ENCODE assay signal across 1 cellular context in the genomic region with DNA sequence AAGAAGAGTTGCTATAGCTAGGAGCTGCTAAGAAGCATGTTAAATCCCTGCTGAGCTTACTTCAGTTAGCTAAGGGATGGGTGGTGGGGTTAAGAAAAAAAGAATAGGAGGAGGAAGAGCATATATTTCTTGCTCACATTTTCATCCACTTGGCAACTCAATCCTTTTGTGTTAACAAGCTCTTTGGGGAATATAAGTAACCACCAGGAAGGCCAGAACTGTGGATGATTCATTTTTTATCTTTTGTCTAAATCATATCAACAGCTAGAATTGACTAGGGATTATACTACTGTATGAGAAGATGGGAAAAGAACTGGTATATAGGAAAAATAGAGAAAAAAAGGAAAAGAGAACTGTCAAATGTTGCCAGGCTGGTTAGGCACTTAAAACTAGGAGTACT.
TF ChIP-seq lines count a peak whose summit lies in the region.

No MANE protein-coding gene starts in this region.

TF ChIP-seq in SK-N-SH, 30 proteins besides CTCF, POLR2A, EP300 and RAD21 (continued from another document):
- TF ChIP-seq, protein P1, sequence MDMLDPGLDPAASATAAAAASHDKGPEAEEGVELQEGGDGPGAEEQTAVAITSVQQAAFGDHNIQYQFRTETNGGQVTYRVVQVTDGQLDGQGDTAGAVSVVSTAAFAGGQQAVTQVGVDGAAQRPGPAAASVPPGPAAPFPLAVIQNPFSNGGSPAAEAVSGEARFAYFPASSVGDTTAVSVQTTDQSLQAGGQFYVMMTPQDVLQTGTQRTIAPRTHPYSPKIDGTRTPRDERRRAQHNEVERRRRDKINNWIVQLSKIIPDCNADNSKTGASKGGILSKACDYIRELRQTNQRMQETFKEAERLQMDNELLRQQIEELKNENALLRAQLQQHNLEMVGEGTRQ (IDR thresholded peaks at IDR 0.05; ENCODE audit: borderline replicate concordance, low read depth, low read length): no peak
- TF ChIP-seq MEF2A (IDR thresholded peaks at IDR 0.05; ENCODE audit: borderline replicate concordance, low read depth): no peak
